ENCODE assay signal across 10 cellular contexts in the genomic region with DNA sequence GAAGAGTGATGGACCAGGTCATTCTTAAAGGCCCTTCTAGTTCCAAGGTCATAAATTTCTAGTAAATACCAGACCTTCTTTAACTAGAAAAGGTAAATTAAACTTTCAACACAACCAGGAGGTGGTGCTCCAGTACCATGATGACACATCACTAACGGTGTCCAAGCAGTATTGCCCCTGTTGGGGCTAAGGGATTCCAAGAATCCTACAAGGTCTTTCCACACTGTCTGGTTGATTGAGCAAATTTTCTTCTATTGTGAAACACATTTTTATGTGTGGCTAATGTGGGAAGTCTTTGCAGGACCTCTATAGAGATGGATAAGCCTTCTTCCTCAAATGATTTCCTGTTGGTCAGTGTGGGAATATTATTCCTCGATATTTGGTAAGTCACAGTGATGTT.
DNase-seq lines count a peak whose midpoint lies in the region; ATAC-seq, FAIRE-seq and TF ChIP-seq lines count a peak whose summit lies in the region.
"Had no signal": no experiment of that assay in that cellular context is flagged by ENCODE, and none has a peak within 500 bp of the region (broad histone marks: within the 10 kb centered on the region; RNA-seq: fewer than 3 reads in every experiment).

No MANE protein-coding gene starts in this region.

- no peak overlapping the region for H3K27ac ChIP-seq in cardiac muscle cell

- peak overlapping the region; percentile 35 for H3K9ac ChIP-seq in skeletal muscle satellite cell (ENCODE audit: low read depth, low read length)

- no peaks in the 10 kb centered on the region for H3K4me1 ChIP-seq in cardiac muscle cell (ENCODE audit: low read depth)
- H3K4me1 ChIP-seq in skeletal muscle satellite cell (ENCODE audit: control insufficient read depth, insufficient read depth, low read length) = peaks cover 36% of the 10 kb centered on the region

- no peaks in the 10 kb centered on the region for H3K36me3 ChIP-seq in cardiac muscle cell
- H3K36me3 ChIP-seq in skeletal muscle satellite cell (ENCODE audit: insufficient read depth, low read length) = no peaks in the 10 kb centered on the region

- no peak for FAIRE-seq in urothelium cell line (lab: Jason Lieb, UNC)
- FAIRE-seq: colon had no signal

- H3K27me3 ChIP-seq in cardiac muscle cell (no peaks in the 10 kb centered on the region), skeletal muscle satellite cell (ENCODE audit: control insufficient read depth, insufficient read depth, low read length) (no peaks in the 10 kb centered on the region)

- H3K4me2 ChIP-seq in skeletal muscle satellite cell (ENCODE audit: low read length) = no peak overlapping the region

- H3K9me3 ChIP-seq in cardiac muscle cell (ENCODE audit: low read depth) = no peaks in the 10 kb centered on the region
- no peaks in the 10 kb centered on the region for H3K9me3 ChIP-seq in skeletal muscle satellite cell (replicated peaks; ENCODE audit: low read length)

- DNase-seq in DMS153 treated with DMSO at 0.1 percent for 48 hours (lab: John Stamatoyannopoulos, UW; ENCODE audit: unreplicated experiment) (peak; percentile 3), DMS153 (lab: John Stamatoyannopoulos, UW) (no peak), SW 1271 (lab: John Stamatoyannopoulos, UW) (peak; percentile 18 to 26), cardiac muscle cell (ENCODE audit: low read depth in 1 of 2, low spot score in 1 of 2) (peak; percentile 22 to 97), urothelium cell line (ENCODE audit: low spot score) (no peak), posterior cingulate gyrus (no peak)
- DNase-seq: GOT3 had no signal

- H3K4me3 ChIP-seq in cardiac muscle cell (no peak overlapping the region), skeletal muscle satellite cell (ENCODE audit: low read length) (no peak overlapping the region)

- intact Hi-C loops in posterior cingulate gyrus (cut with DNase I) = no loop called here

- TF ChIP-seq CTCF in cardiac muscle cell (IDR thresholded peaks at IDR 0.05; ENCODE audit: low read depth, low read length) = peak; percentile 47

- no peak for ATAC-seq in HG03354 (IDR thresholded peaks at IDR 0.05; ENCODE audit: poor library complexity, severe bottlenecking, unreplicated experiment)

Comparison
In these comparisons a context has a peak if more than half of its experiments do, and no peak if none do; other contexts are left out.
1. DNase-seq: peak in DMS153 treated with DMSO at 0.1 percent for 48 hours (single experiment), SW 1271 (2 of 2) and cardiac muscle cell (2 of 2); none in DMS153 (single experiment), urothelium cell line (single experiment) and posterior cingulate gyrus (0 of 10).